In the genomic region with DNA sequence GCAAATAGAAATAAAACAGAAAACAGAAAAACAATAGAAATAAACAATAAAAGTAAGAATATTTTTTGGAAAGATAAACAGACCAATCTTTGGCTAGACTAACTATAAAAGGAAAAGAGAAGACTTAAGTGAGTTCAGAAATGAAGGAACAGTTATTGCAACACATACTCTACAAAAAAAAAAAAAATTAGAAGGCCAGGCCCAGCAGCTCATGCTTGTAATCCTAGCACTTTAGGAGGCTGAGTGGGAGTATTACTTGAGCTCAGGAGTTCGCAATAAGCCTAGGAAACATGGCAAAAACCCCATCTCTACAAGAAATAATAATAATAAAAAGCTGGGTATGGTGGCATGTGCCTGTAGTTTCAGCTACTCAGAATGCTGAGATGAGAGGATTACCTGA, we compare ENCODE assay signal across 27 cellular contexts.
"Had no signal": no experiment of that assay in that cellular context is flagged by ENCODE, and none has a peak within 500 bp of the region (broad histone marks: within the 10 kb centered on the region; RNA-seq: fewer than 3 reads in every experiment).

No MANE protein-coding gene starts in this region.

- H3K36me3 ChIP-seq: cardiac muscle cell, colonic mucosa had no signal

- H3K4me1 Mint-ChIP-seq: activated T-helper 17 cell treated with anti-CD3 and anti-CD28 coated beads, Interleukin-2, amount 50 U/mL, for 72 hours had no signal

- DNase-seq: activated CD4-positive, alpha-beta T cell treated with anti-CD3 and anti-CD28 coated beads for 1 hour; activated CD4-positive, alpha-beta T cell treated with anti-CD3 and anti-CD28 coated beads for 4 hours; activated CD4-positive, alpha-beta T cell treated with anti-CD3 and anti-CD28 coated beads, Interleukin-2, amount 50 U/mL, for 1 hour; activated CD4-positive, alpha-beta T cell treated with anti-CD3 and anti-CD28 coated beads, Interleukin-2, amount 50 U/mL, for 48 hours; activated CD8-positive, alpha-beta memory T cell treated with anti-CD3 and anti-CD28 coated beads for 24 hours; activated CD8-positive, alpha-beta T cell treated with anti-CD3 and anti-CD28 coated beads for 36 hours; activated effector memory CD4-positive, alpha-beta T cell treated with Interleukin-2 at 50 U/mL for 16 hours; activated gamma-delta T cell treated with Interleukin-2 at 50 U/mL for 16 hours; activated naive CD4-positive, alpha-beta T cell treated with anti-CD3 and anti-CD28 coated beads, Interleukin-2, amount 50 U/mL, for 16 hours; activated naive CD4-positive, alpha-beta T cell treated with Interleukin-2 at 50 U/mL for 16 hours; activated T-cell treated with anti-CD3 and anti-CD28 coated beads, Interleukin-2, amount 50 U/mL, for 4 hours; amniotic stem cell; anterior cingulate cortex; body of pancreas; central memory CD4-positive, alpha-beta T cell; cerebellar nuclear complex; colonic mucosa; effector CD8-positive, alpha-beta T cell; foreskin fibroblast; head of caudate nucleus; T-helper 2 cell had no signal

- H3K27me3 ChIP-seq: body of pancreas, cardiac muscle cell, colonic mucosa had no signal

- H3K9me3 Mint-ChIP-seq: activated CD8-positive, alpha-beta T cell treated with anti-CD3 and anti-CD28 coated beads for 36 hours; activated T-cell treated with anti-CD3 and anti-CD28 coated beads, Interleukin-2, amount 50 U/mL, for 4 hours; activated T-helper 17 cell treated with anti-CD3 and anti-CD28 coated beads, Interleukin-2, amount 50 U/mL, for 72 hours had no signal

- H3K36me3 Mint-ChIP-seq: activated naive CD8-positive, alpha-beta T cell had no signal

- H3K27ac ChIP-seq: body of pancreas, cardiac muscle cell, colonic mucosa, VCaP had no signal

- H3K4me3 Mint-ChIP-seq: activated CD8-positive, alpha-beta T cell treated with anti-CD3 and anti-CD28 coated beads for 36 hours; activated naive CD8-positive, alpha-beta T cell; activated T-cell treated with anti-CD3 and anti-CD28 coated beads, Interleukin-2, amount 50 U/mL, for 4 hours; activated T-helper 17 cell treated with anti-CD3 and anti-CD28 coated beads, Interleukin-2, amount 50 U/mL, for 72 hours; WTC11 had no signal

- H3K4me3 ChIP-seq: body of pancreas, cardiac muscle cell, colonic mucosa had no signal

- H3K27me3 Mint-ChIP-seq: activated CD8-positive, alpha-beta T cell treated with anti-CD3 and anti-CD28 coated beads for 36 hours; activated T-helper 17 cell treated with anti-CD3 and anti-CD28 coated beads, Interleukin-2, amount 50 U/mL, for 72 hours had no signal

- ATAC-seq: activated CD8-positive, alpha-beta T cell treated with anti-CD3 and anti-CD28 coated beads for 36 hours; activated T-cell treated with anti-CD3 and anti-CD28 coated beads, Interleukin-2, amount 50 U/mL, for 4 hours; activated T-helper 17 cell treated with anti-CD3 and anti-CD28 coated beads, Interleukin-2, amount 50 U/mL, for 72 hours; body of pancreas; esophagus mucosa; WTC11 had no signal

- H3K4me1 ChIP-seq: body of pancreas, colonic mucosa had no signal

- H3K9me3 ChIP-seq: body of pancreas, colonic mucosa had no signal

- H3K27ac Mint-ChIP-seq: activated CD8-positive, alpha-beta T cell treated with anti-CD3 and anti-CD28 coated beads for 36 hours; activated naive CD8-positive, alpha-beta T cell; activated T-helper 17 cell treated with anti-CD3 and anti-CD28 coated beads, Interleukin-2, amount 50 U/mL, for 72 hours; WTC11 had no signal
